In genomic region chr2:23941644-23942043, GRCh38 we compare ENCODE assay signal across 1 cellular context.
TF ChIP-seq lines count a peak whose summit lies in the region.

No MANE protein-coding gene starts in this region.

TF ChIP-seq in H1, 55 proteins besides CTCF, POLR2A, EP300 and RAD21:
- TF ChIP-seq HDAC6 (IDR thresholded peaks at IDR 0.05; ENCODE audit: low read depth, low read length) = no peak
- TF ChIP-seq GABPA (IDR thresholded peaks at IDR 0.05; ENCODE audit: borderline replicate concordance, insufficient read depth, low read length) = no peak
- no peak for TF ChIP-seq KDM4A (IDR thresholded peaks at IDR 0.05; ENCODE audit: low read depth, low read length, severe bottlenecking)
- no peak for TF ChIP-seq MAFK (IDR thresholded peaks at IDR 0.05; ENCODE audit: low read depth, low read length)
